20 cellular contexts compared by ENCODE assay signal in the genomic region with DNA sequence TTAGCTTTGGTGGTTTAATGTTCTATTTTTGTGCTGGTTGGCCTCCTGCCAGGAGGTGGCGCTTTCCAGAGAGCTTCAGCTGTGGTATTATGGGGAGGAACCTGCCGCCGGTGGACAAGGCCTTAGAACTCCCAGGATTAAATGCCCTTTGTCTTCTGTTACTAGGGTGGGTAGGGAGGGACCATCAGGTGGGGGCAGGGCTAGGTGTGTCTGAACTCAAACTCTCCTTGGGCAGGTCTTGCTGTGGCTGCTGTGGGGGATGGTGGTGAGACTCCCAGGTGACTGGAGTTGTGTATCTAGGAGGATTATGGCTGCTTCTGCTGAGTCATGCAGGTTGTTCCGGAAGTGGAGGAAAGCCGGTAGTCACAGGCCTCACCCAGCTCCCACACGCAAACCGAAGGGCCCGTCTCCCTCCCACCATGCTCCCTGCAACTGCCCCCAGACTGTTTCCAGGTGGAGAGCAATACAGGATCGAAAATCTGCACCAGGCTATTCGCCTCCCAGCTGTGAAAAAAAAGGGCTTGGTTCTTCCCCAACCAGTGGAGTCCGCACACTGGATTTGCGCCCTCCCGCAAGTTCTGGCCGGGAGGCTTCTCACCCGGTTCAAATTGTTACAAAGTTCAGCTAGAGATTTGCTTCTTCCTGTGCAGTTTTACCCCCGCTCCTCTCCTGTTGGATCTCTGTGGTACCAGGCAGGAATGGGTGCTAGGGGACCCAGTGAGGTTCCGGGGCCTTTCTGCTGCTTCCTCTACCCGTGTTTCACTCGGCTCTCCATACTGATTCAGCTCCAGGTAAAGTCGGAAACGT.
DNase-seq lines count a peak whose midpoint lies in the region; ATAC-seq and TF ChIP-seq lines count a peak whose summit lies in the region.
"Had no signal": no experiment of that assay in that cellular context is flagged by ENCODE, and none has a peak within 500 bp of the region (broad histone marks: within the 10 kb centered on the region; RNA-seq: fewer than 3 reads in every experiment).

No MANE protein-coding gene starts in this region.

- no peak overlapping the region for H3K23ac ChIP-seq in neuronal stem cell (ENCODE audit: low read depth, low read length, poor library complexity)

- peaks cover 0 to 3% of the 10 kb centered on the region in 2 experiments; a peak in 1 of 4 replicates for H3K9me3 ChIP-seq in HCT116 (ENCODE audit: control insufficient read depth in 1 of 2, insufficient read depth in 1 of 2, low read depth in 1 of 2, low read length in 2 of 2)
- H3K9me3 ChIP-seq in neuronal stem cell (replicated peaks in 1 of 2; ENCODE audit: control insufficient read depth in 2 of 2, insufficient read depth in 1 of 2, low read depth in 1 of 2, low read length in 2 of 2), result peaks cover 0 to 2% of the 10 kb centered on the region in 2 donors

- H3K79me1 ChIP-seq in neuronal stem cell (ENCODE audit: low read depth, low read length), result no peaks in the 10 kb centered on the region

- no peak overlapping the region for H3K27ac Mint-ChIP-seq in activated naive CD4-positive, alpha-beta T cell treated with anti-CD3 and anti-CD28 coated beads for 36 hours
- H3K27ac Mint-ChIP-seq: activated naive CD8-positive, alpha-beta T cell; nephron progenitor cell had no signal

- no peak overlapping the region for H3K14ac ChIP-seq in neuronal stem cell (ENCODE audit: low read length)

- POLR2A ChIA-PET in HCT116 (lab: Charles Lee), result no interaction called here

- H3K36me3 ChIP-seq in HCT116 (ENCODE audit: control insufficient read depth in 1 of 2, insufficient read depth in 2 of 2, low read length in 2 of 2) (no peaks in the 10 kb centered on the region), neuronal stem cell (replicated peaks in 1 of 2; ENCODE audit: control insufficient read depth in 2 of 2, insufficient read depth in 2 of 2, low read length in 2 of 2) (no peaks in the 10 kb centered on the region)
- H3K36me3 ChIP-seq: esophagus squamous epithelium, heart right ventricle had no signal

- H3K9me2 ChIP-seq in HCT116 (ENCODE audit: insufficient read depth), result no peaks in the 10 kb centered on the region

- peaks cover 7% of the 10 kb centered on the region for H3K9me3 Mint-ChIP-seq in activated naive CD4-positive, alpha-beta T cell treated with anti-CD3 and anti-CD28 coated beads for 36 hours

- intact Hi-C loops in activated naive CD4-positive, alpha-beta T cell treated with anti-CD3 and anti-CD28 coated beads for 36 hours (cut with micrococcal nuclease), result no loop called here
- intact Hi-C loops in HCT116 (cut with micrococcal nuclease), result no loop called here

- TF ChIP-seq POLR2A in HCT116 (IDR thresholded peaks at IDR 0.05; ENCODE audit: borderline replicate concordance, extremely low read depth, insufficient read depth, insufficient read length), result no peak

- BruUV-seq in HCT116 (replicated peaks; lab: Mats Ljungman, UMichigan), result no TSS peak

- no peaks in the 10 kb centered on the region for H4K20me1 ChIP-seq in HCT116 (ENCODE audit: insufficient read depth)

- H2BK15ac ChIP-seq in neuronal stem cell (ENCODE audit: low read length), result no peak overlapping the region

- H3K9ac ChIP-seq in HCT116 (ENCODE audit: low read length) (no peak overlapping the region), neuronal stem cell (ENCODE audit: low read depth, low read length, poor library complexity) (no peak overlapping the region)

- no peaks in the 10 kb centered on the region for H3K27me3 Mint-ChIP-seq in activated naive CD4-positive, alpha-beta T cell treated with anti-CD3 and anti-CD28 coated beads for 36 hours (ENCODE audit: low read depth)
- H3K27me3 Mint-ChIP-seq: activated naive CD8-positive, alpha-beta T cell had no signal

- peak in 1 of 3 experiments; percentile 6; a peak in 1 of 6 replicates for TF ChIP-seq CTCF in HCT116 (IDR thresholded peaks at IDR 0.05 in 2 of 3, conservative IDR thresholded peaks at IDR 0.05 in 1 of 3; ENCODE audit: borderline replicate concordance in 1 of 3, insufficient read depth in 1 of 3, low read depth in 2 of 3, low read length in 2 of 3)

- no peaks in the 10 kb centered on the region for H3K4me1 Mint-ChIP-seq in activated naive CD4-positive, alpha-beta T cell treated with anti-CD3 and anti-CD28 coated beads for 36 hours (ENCODE audit: low read depth)
- H3K4me1 Mint-ChIP-seq: nephron progenitor cell had no signal

- no peak overlapping the region for H2BK12ac ChIP-seq in neuronal stem cell (ENCODE audit: low read length)

- H3K27me3 ChIP-seq in HCT116 (ENCODE audit: insufficient read depth, low read length) (no peaks in the 10 kb centered on the region), neuronal stem cell (ENCODE audit: control insufficient read depth in 3 of 3, insufficient read depth in 3 of 3, low read depth in 1 of 3, low read length in 3 of 3) (no peaks in the 10 kb centered on the region)
- H3K27me3 ChIP-seq: esophagus squamous epithelium, heart right ventricle had no signal

- H3K27ac ChIP-seq in HCT116 (ENCODE audit: low read depth, low read length) (no peak overlapping the region), neuronal stem cell (replicated peaks; ENCODE audit: low read length) (no peak overlapping the region)
- H3K27ac ChIP-seq: esophagus squamous epithelium, heart right ventricle, PC-9 had no signal

- RAD21 ChIA-PET in HCT116 (lab: Charles Lee; ENCODE audit: low non-redundant PET in 1 of 2, low total read pairs in 2 of 2, uncharacterized antibody in 2 of 2, unreplicated experiment in 2 of 2), result no interaction called here

- no peak overlapping the region for H2BK120ac ChIP-seq in neuronal stem cell (ENCODE audit: low read depth, low read length)

- H3K4me3 ChIP-seq in HCT116 (replicated peaks in 1 of 2; ENCODE audit: low read depth in 1 of 2, low read length in 2 of 2) (no peak overlapping the region), neuronal stem cell (ENCODE audit: low read length in 2 of 2) (no peak overlapping the region)
- H3K4me3 ChIP-seq: esophagus squamous epithelium, heart right ventricle, PC-9 had no signal

- WGBS in neuronal stem cell (ENCODE audit: extremely low coverage in 2 of 2, insufficient read length in 2 of 2, insufficient replicate concordance in 1 of 2), 2 donors, result no CpG with 5 or more reads among the region's 21 CpGs

- H3K4me1 ChIP-seq in HCT116 (ENCODE audit: control insufficient read depth in 1 of 2, insufficient read depth in 2 of 2, low read length in 2 of 2) (no peaks in the 10 kb centered on the region), neuronal stem cell (ENCODE audit: control insufficient read depth in 2 of 2, insufficient read depth in 1 of 2, low read depth in 1 of 2, low read length in 2 of 2) (no peaks in the 10 kb centered on the region)
- H3K4me1 ChIP-seq: esophagus squamous epithelium, heart right ventricle had no signal

- ATAC-seq in HCT116 (peak; percentile 49), GM21526 (IDR thresholded peaks at IDR 0.05; ENCODE audit: low FRiP score, unreplicated experiment) (no peak)
- ATAC-seq: heart right ventricle had no signal

- no peak for TF ChIP-seq RAD21 in HCT116 (IDR thresholded peaks at IDR 0.05; ENCODE audit: low read depth)

- no peak overlapping the region for H2AK5ac ChIP-seq in neuronal stem cell (ENCODE audit: low read depth, low read length)

- H3K79me2 ChIP-seq in HCT116 (ENCODE audit: insufficient read depth, low read length), result no peaks in the 10 kb centered on the region

- no peak overlapping the region for H3K18ac ChIP-seq in neuronal stem cell (ENCODE audit: low read length)

- peak; percentile 16 for DNase-seq in activated naive CD4-positive, alpha-beta T cell treated with anti-CD3 and anti-CD28 coated beads for 36 hours
- no peak for DNase-seq in activated naive CD4-positive, alpha-beta T cell (lab: John Stamatoyannopoulos, UW)
- DNase-seq in HCT116 (ENCODE audit: low read depth, low spot score) (no peak), RPMI8226 (peak; percentile 57), neuronal stem cell (ENCODE audit: low spot score) (no peak), NCI-H1436 treated with DMSO at 0.1 percent for 48 hours (lab: John Stamatoyannopoulos, UW) (no peak), GM19238 (ENCODE audit: insufficient read length, low spot score) (no peak)
- DNase-seq: activated CD4-positive, CD25-positive, alpha-beta regulatory T cell; activated T-cell treated with anti-CD3 and anti-CD28 coated beads, Interleukin-2, amount 50 U/mL, for 1 hour; esophagus squamous epithelium; heart right ventricle; islet precursor cell; mesenchymal stem cell; NCI-H1048; NCI-H446; nephron progenitor cell; PC-9; SW 1271 had no signal

- H2AFZ ChIP-seq in HCT116 (ENCODE audit: low read depth, low read length, poor library complexity, severe bottlenecking) (peak overlapping the region; percentile 16), neuronal stem cell (ENCODE audit: low read length) (peak overlapping the region; percentile 56)
- H2AFZ ChIP-seq: PC-9 had no signal

- H3K4me2 ChIP-seq in HCT116 (ENCODE audit: low read length), result no peak overlapping the region
- H3K4me2 ChIP-seq in neuronal stem cell (ENCODE audit: insufficient read depth, low read length, poor library complexity, severe bottlenecking), result no peak overlapping the region
- H3K4me2 ChIP-seq: PC-9 had no signal

- H3K36me3 Mint-ChIP-seq in activated naive CD4-positive, alpha-beta T cell treated with anti-CD3 and anti-CD28 coated beads for 36 hours (ENCODE audit: low read depth), result no peaks in the 10 kb centered on the region
- H3K36me3 Mint-ChIP-seq: activated naive CD8-positive, alpha-beta T cell had no signal

- H4K91ac ChIP-seq in neuronal stem cell (ENCODE audit: low read depth, low read length, poor library complexity), result no peak overlapping the region

- CTCF ChIA-PET in activated naive CD4-positive, alpha-beta T cell treated with anti-CD3 and anti-CD28 coated beads for 36 hours (lab: Charles Lee), result interaction anchor here (0.6 to 1.0 kb wide), 2 partner anchors 322 to 553 kb away, joined by 3 to 4 read pairs; no protein-coding TSS in a partner anchor
- CTCF ChIA-PET in HCT116 (lab: Charles Lee), result interaction anchor here (0.7 kb wide), 2 partner anchors 22 to 29 kb away, joined by 3 to 4 read pairs; no protein-coding TSS in a partner anchor

- no peak overlapping the region for H3K4me3 Mint-ChIP-seq in activated naive CD4-positive, alpha-beta T cell treated with anti-CD3 and anti-CD28 coated beads for 36 hours
- H3K4me3 Mint-ChIP-seq: activated naive CD8-positive, alpha-beta T cell; nephron progenitor cell had no signal

- H4K8ac ChIP-seq in neuronal stem cell (ENCODE audit: low read depth, low read length), result no peak overlapping the region

- H2BK5ac ChIP-seq in neuronal stem cell (ENCODE audit: low read length), result no peak overlapping the region

- no peak overlapping the region for H3K4ac ChIP-seq in neuronal stem cell (ENCODE audit: low read length)

TF ChIP-seq in HCT116, 20 proteins besides CTCF, POLR2A, EP300 and RAD21 (continues in another document):
- TF ChIP-seq ZNF274 (IDR thresholded peaks at IDR 0.05; ENCODE audit: low read depth, low read length) (no peak), EZH2 (IDR thresholded peaks at IDR 0.05) (no peak), CBX3 (IDR thresholded peaks at IDR 0.05; ENCODE audit: low read depth) (no peak), ELF1 (IDR thresholded peaks at IDR 0.05; ENCODE audit: borderline replicate concordance, low read depth) (no peak)
- TF ChIP-seq, protein P1, sequence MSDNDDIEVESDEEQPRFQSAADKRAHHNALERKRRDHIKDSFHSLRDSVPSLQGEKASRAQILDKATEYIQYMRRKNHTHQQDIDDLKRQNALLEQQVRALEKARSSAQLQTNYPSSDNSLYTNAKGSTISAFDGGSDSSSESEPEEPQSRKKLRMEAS (IDR thresholded peaks at IDR 0.05), result no peak

Comparison
In these comparisons a context has a peak if more than half of its experiments do, and no peak if none do; other contexts are left out.
1. DNase-seq: peak in activated naive CD4-positive, alpha-beta T cell treated with anti-CD3 and anti-CD28 coated beads for 36 hours (single experiment) and RPMI8226 (single experiment); none in activated naive CD4-positive, alpha-beta T cell (0 of 4), HCT116 (single experiment), neuronal stem cell (single experiment), NCI-H1436 treated with DMSO at 0.1 percent for 48 hours (single experiment) and GM19238 (single experiment).